ENCODE assay signal across 11 cellular contexts in genomic region chr12:32252199-32253073, GRCh38.
A peak's percentile ranks its signal among the peaks of the same experiment; 100 is the strongest.
DNase-seq lines count a peak whose midpoint lies in the region; ATAC-seq lines count a peak whose summit lies in the region.
"Had no signal": no experiment of that assay in that cellular context is flagged by ENCODE, and none has a peak within 500 bp of the region (broad histone marks: within the 10 kb centered on the region; RNA-seq: fewer than 3 reads in every experiment).

No MANE protein-coding gene starts in this region.

- H3K27ac Mint-ChIP-seq in activated T-helper 17 cell treated with anti-CD3 and anti-CD28 coated beads, Interleukin-2, amount 50 U/mL, for 72 hours: no peak overlapping the region
- H3K27ac Mint-ChIP-seq: activated naive CD4-positive, alpha-beta T cell treated with anti-CD3 and anti-CD28 coated beads, Interleukin-2, amount 50 U/mL, for 24 hours had no signal

- H3K36me3 Mint-ChIP-seq in activated T-helper 17 cell treated with anti-CD3 and anti-CD28 coated beads, Interleukin-2, amount 50 U/mL, for 72 hours (ENCODE audit: low read depth): no peaks in the 10 kb centered on the region

- no peaks in the 10 kb centered on the region for H3K27me3 Mint-ChIP-seq in activated T-helper 17 cell treated with anti-CD3 and anti-CD28 coated beads, Interleukin-2, amount 50 U/mL, for 72 hours
- H3K27me3 Mint-ChIP-seq: activated naive CD4-positive, alpha-beta T cell treated with anti-CD3 and anti-CD28 coated beads, Interleukin-2, amount 50 U/mL, for 24 hours had no signal

- peak; percentile 89 for ATAC-seq in GM18498 (IDR thresholded peaks at IDR 0.05; ENCODE audit: unreplicated experiment)
- peak; percentile 96 for ATAC-seq in GM19463 (IDR thresholded peaks at IDR 0.05; ENCODE audit: unreplicated experiment)
- peak; percentile 68 for ATAC-seq in HG03066 (IDR thresholded peaks at IDR 0.05; ENCODE audit: low read depth, unreplicated experiment)
- peak; percentile 45 for ATAC-seq in activated T-helper 17 cell treated with anti-CD3 and anti-CD28 coated beads, Interleukin-2, amount 50 U/mL, for 72 hours (replicated peaks)
- ATAC-seq: right cardiac atrium had no signal

- H3K4me1 Mint-ChIP-seq in activated T-helper 17 cell treated with anti-CD3 and anti-CD28 coated beads, Interleukin-2, amount 50 U/mL, for 72 hours: peaks cover 8% of the 10 kb centered on the region
- H3K4me1 Mint-ChIP-seq: activated naive CD4-positive, alpha-beta T cell treated with anti-CD3 and anti-CD28 coated beads, Interleukin-2, amount 50 U/mL, for 24 hours had no signal

- DNase-seq in NK-92 treated with Interleukin-12 subunit alpha and Interleukin-12 subunit beta, amount 100 ng/mL, for 24 hours (lab: John Stamatoyannopoulos, UW): no peak
- DNase-seq in H4 (ENCODE audit: low spot score) (no peak), posterior cingulate gyrus (no peak), COLO829 (ENCODE audit: low spot score) (no peak)
- DNase-seq: DND-41, right cardiac atrium had no signal

- H3K4me3 Mint-ChIP-seq in activated T-helper 17 cell treated with anti-CD3 and anti-CD28 coated beads, Interleukin-2, amount 50 U/mL, for 72 hours: no peak overlapping the region
- H3K4me3 Mint-ChIP-seq: activated naive CD4-positive, alpha-beta T cell treated with anti-CD3 and anti-CD28 coated beads, Interleukin-2, amount 50 U/mL, for 24 hours had no signal

- H3K9me3 Mint-ChIP-seq in activated T-helper 17 cell treated with anti-CD3 and anti-CD28 coated beads, Interleukin-2, amount 50 U/mL, for 72 hours: no peaks in the 10 kb centered on the region
- H3K9me3 Mint-ChIP-seq: activated naive CD4-positive, alpha-beta T cell treated with anti-CD3 and anti-CD28 coated beads, Interleukin-2, amount 50 U/mL, for 24 hours had no signal

- intact Hi-C loops in posterior cingulate gyrus (cut with DNase I): no loop called here

Comparison
In these comparisons a context has a peak if more than half of its experiments do, and no peak if none do; other contexts are left out.
1. ATAC-seq: peak in every context shown above with its lines; median percentile 96 in GM19463; 89 in GM18498; 68 in HG03066; 45 in activated T-helper 17 cell treated with anti-CD3 and anti-CD28 coated beads, Interleukin-2, amount 50 U/mL, for 72 hours.